26 cellular contexts compared by ENCODE assay signal in the genomic region with DNA sequence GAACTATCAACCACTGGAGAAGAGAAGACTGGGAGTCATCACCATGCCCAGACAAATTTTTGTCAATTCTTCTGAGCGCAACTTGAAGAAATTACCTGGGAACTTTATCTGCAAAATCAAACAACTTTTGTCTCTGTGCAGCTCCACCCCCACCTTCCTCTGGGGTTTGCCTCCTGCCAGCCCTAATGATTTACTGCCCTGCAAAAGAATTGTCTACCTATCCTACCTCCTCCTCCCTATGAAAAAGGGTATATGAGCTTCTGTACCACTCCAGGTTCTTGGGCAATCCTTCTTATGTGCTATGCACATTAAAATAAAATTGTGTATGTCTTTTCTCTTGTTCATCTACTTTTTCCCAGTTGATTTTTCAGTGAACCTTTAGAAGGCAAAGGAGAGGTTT.
DNase-seq lines count a peak whose midpoint lies in the region; ATAC-seq, FAIRE-seq and TF ChIP-seq lines count a peak whose summit lies in the region.
"Had no signal": no experiment of that assay in that cellular context is flagged by ENCODE, and none has a peak within 500 bp of the region (broad histone marks: within the 10 kb centered on the region; RNA-seq: fewer than 3 reads in every experiment).

No MANE protein-coding gene starts in this region.

- BruUV-seq in K562 (replicated peaks; lab: Mats Ljungman, UMichigan), result no TSS peak

- no peaks in the 10 kb centered on the region for H4K20me1 ChIP-seq in K562 (replicated peaks; ENCODE audit: control insufficient read depth, insufficient read depth, low read length)
- H4K20me1 ChIP-seq: BLaER1 had no signal

- H3K27ac ChIP-seq in K562 (ENCODE audit: extremely low read depth, low read depth, low read length), result no peak overlapping the region
- H3K27ac ChIP-seq: BLaER1 had no signal

- intact Hi-C loops in K562 (cut with micrococcal nuclease) (no loop called here), mucosa of descending colon (cut with DNase I, micrococcal nuclease) (no loop called here)

- no peak for TF ChIP-seq EP300 in K562 (IDR thresholded peaks at IDR 0.05; ENCODE audit: low read length)

- no peak overlapping the region for H3K4me3 Mint-ChIP-seq in progenitor cell of endocrine pancreas (ENCODE audit: low read depth)
- H3K4me3 Mint-ChIP-seq: CD14-positive monocyte; CD4-positive, alpha-beta memory T cell; CD4-positive, CD25-positive, alpha-beta regulatory T cell; CD8-positive, alpha-beta memory T cell had no signal

- peaks cover 8% of the 10 kb centered on the region for H3K9me3 Mint-ChIP-seq in progenitor cell of endocrine pancreas (ENCODE audit: low read depth)
- H3K9me3 Mint-ChIP-seq: CD4-positive, alpha-beta memory T cell had no signal

- CTCF ChIA-PET in K562 (lab: Yijun Ruan, JAX; ENCODE audit: low intra/inter-chr PET ratio), result no interaction called here

- no peaks in the 10 kb centered on the region for H3K4me1 Mint-ChIP-seq in progenitor cell of endocrine pancreas (ENCODE audit: low read depth)
- H3K4me1 Mint-ChIP-seq: CD14-positive monocyte; CD4-positive, alpha-beta memory T cell; CD4-positive, CD25-positive, alpha-beta regulatory T cell; CD8-positive, alpha-beta memory T cell had no signal

- FAIRE-seq in K562 (lab: Jason Lieb, UNC), result no peak
- FAIRE-seq: A204.1, GM12878, GM12892, GM18507 had no signal

- POLR2A ChIA-PET in K562 (lab: Yijun Ruan, JAX), result interaction anchor here (0.7 to 1.8 kb wide), 3 partner anchors 13 to 310 kb away, joined by 3 to 4 read pairs (median 3); a partner anchor contains a TSS

- TF ChIP-seq CTCF in K562 (IDR thresholded peaks at IDR 0.05 in 2 of 3, conservative IDR thresholded peaks at IDR 0.05 in 1 of 3; ENCODE audit: insufficient read depth in 2 of 3, low read depth in 1 of 3, low read length in 3 of 3) (no peak), progenitor cell of endocrine pancreas (IDR thresholded peaks at IDR 0.05; ENCODE audit: unreplicated experiment) (no peak), mucosa of descending colon (IDR thresholded peaks at IDR 0.05) (no peak)

- TF ChIP-seq POLR2A in K562 (conservative IDR thresholded peaks at IDR 0.05), result no peak

- H3K36me3 ChIP-seq in K562 (ENCODE audit: control insufficient read depth, insufficient read depth, low read length) (no peaks in the 10 kb centered on the region), mucosa of descending colon (ENCODE audit: low read depth) (no peaks in the 10 kb centered on the region)
- H3K36me3 ChIP-seq: BE2C, BLaER1 had no signal

- H3K36me3 Mint-ChIP-seq in progenitor cell of endocrine pancreas (ENCODE audit: insufficient read depth), result no peaks in the 10 kb centered on the region
- H3K36me3 Mint-ChIP-seq: CD14-positive monocyte; CD4-positive, alpha-beta memory T cell; CD4-positive, CD25-positive, alpha-beta regulatory T cell; CD8-positive, alpha-beta memory T cell had no signal

- H3K4me3 ChIP-seq in K562 (no peak overlapping the region), mucosa of descending colon (no peak overlapping the region)
- H3K4me3 ChIP-seq: BLaER1, GM12878 had no signal

- no peak overlapping the region for H3K9ac ChIP-seq in K562 (ENCODE audit: insufficient read depth in 1 of 2, low read depth in 2 of 2, low read length in 2 of 2)
- H3K9ac ChIP-seq: BLaER1 had no signal

- H3K4me2 ChIP-seq in K562 (ENCODE audit: insufficient read depth, low read length), result no peak overlapping the region
- H3K4me2 ChIP-seq: BLaER1 had no signal

- H3K27me3 Mint-ChIP-seq in progenitor cell of endocrine pancreas, result peaks cover 15% of the 10 kb centered on the region

- H3K9me1 ChIP-seq in K562 (ENCODE audit: control insufficient read depth, insufficient read depth, low read length), result no peaks in the 10 kb centered on the region

- H3K79me2 ChIP-seq in K562 (ENCODE audit: control insufficient read depth, insufficient read depth, low read length), result no peaks in the 10 kb centered on the region

- no peaks in the 10 kb centered on the region for H3K9me3 ChIP-seq in K562 (replicated peaks; ENCODE audit: control insufficient read depth, insufficient read depth, low read depth, low read length)
- no peaks in the 10 kb centered on the region for H3K9me3 ChIP-seq in mucosa of descending colon
- H3K9me3 ChIP-seq: BE2C had no signal

- no peak overlapping the region for H2AFZ ChIP-seq in K562 (ENCODE audit: low read depth, low read length)

- in situ Hi-C loops in K562 (cut with MboI), result no loop called here

- no peak for TF ChIP-seq RAD21 in K562 (CRISPR knock-in tag; conservative IDR thresholded peaks at IDR 0.05 in 1 of 2, IDR thresholded peaks at IDR 0.05 in 1 of 2)

- 5% methylated on average over 1 of the region's 1 CpG for WGBS in K562 (ENCODE audit: insufficient coverage, low coverage, missing lambda C conversion rate)

- ATAC-seq in K562 (no peak), HG02840 (IDR thresholded peaks at IDR 0.05; ENCODE audit: low FRiP score, unreplicated experiment) (no peak), mucosa of descending colon (no peak)
- ATAC-seq: GM12878 had no signal

- H3K27me3 ChIP-seq in K562 (ENCODE audit: control insufficient read depth in 2 of 2, insufficient read depth in 2 of 2, low read length in 2 of 2), result peaks cover 2 to 22% of the 10 kb centered on the region in 2 experiments; a peak in 3 of 5 replicates
- H3K27me3 ChIP-seq: BE2C, BLaER1 had no signal

- no peaks in the 10 kb centered on the region for H3K4me1 ChIP-seq in K562 (replicated peaks in 1 of 2; ENCODE audit: control insufficient read depth in 2 of 2, insufficient read depth in 2 of 2, low read length in 2 of 2)
- no peaks in the 10 kb centered on the region for H3K4me1 ChIP-seq in mucosa of descending colon (ENCODE audit: low read depth)
- H3K4me1 ChIP-seq: BE2C, BLaER1 had no signal

- no peak for DNase-seq in K562 (ENCODE audit: extremely low read depth in 1 of 4, low spot score in 3 of 4)
- DNase-seq in progenitor cell of endocrine pancreas (ENCODE audit: low spot score, unreplicated experiment), result no peak
- no peak for DNase-seq in mucosa of descending colon
- no peak for DNase-seq in T-helper 9 cell
- DNase-seq: 8988T; ACHN; BE2C; C1 segment of cervical spinal cord; CD4-positive, alpha-beta memory T cell; CD4-positive, CD25-positive, alpha-beta regulatory T cell; CD8-positive, alpha-beta memory T cell; COR-L47; DMS 273 treated with DMSO at 0.1 percent for 48 hours; DMS153; DMS53; DMS79; DND-41; EL; GDM1 had no signal

- peak overlapping the region; percentile 30 for H3K27ac Mint-ChIP-seq in progenitor cell of endocrine pancreas
- H3K27ac Mint-ChIP-seq: CD4-positive, alpha-beta memory T cell; CD4-positive, CD25-positive, alpha-beta regulatory T cell; CD8-positive, alpha-beta memory T cell had no signal

TF ChIP-seq in K562, 482 proteins besides CTCF, POLR2A, EP300 and RAD21 (continues in another document):
- TF ChIP-seq, protein P1, sequence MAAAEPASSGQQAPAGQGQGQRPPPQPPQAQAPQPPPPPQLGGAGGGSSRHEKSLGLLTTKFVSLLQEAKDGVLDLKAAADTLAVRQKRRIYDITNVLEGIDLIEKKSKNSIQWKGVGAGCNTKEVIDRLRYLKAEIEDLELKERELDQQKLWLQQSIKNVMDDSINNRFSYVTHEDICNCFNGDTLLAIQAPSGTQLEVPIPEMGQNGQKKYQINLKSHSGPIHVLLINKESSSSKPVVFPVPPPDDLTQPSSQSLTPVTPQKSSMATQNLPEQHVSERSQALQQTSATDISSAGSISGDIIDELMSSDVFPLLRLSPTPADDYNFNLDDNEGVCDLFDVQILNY (CRISPR knock-in tag; IDR thresholded peaks at IDR 0.05), result no peak
- TF ChIP-seq, protein P2, sequence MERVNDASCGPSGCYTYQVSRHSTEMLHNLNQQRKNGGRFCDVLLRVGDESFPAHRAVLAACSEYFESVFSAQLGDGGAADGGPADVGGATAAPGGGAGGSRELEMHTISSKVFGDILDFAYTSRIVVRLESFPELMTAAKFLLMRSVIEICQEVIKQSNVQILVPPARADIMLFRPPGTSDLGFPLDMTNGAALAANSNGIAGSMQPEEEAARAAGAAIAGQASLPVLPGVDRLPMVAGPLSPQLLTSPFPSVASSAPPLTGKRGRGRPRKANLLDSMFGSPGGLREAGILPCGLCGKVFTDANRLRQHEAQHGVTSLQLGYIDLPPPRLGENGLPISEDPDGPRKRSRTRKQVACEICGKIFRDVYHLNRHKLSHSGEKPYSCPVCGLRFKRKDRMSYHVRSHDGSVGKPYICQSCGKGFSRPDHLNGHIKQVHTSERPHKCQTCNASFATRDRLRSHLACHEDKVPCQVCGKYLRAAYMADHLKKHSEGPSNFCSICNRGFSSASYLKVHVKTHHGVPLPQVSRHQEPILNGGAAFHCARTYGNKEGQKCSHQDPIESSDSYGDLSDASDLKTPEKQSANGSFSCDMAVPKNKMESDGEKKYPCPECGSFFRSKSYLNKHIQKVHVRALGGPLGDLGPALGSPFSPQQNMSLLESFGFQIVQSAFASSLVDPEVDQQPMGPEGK (CRISPR knock-in tag; IDR thresholded peaks at IDR 0.05; ENCODE audit: borderline replicate concordance), result no peak
- TF ChIP-seq MEIS2 (IDR thresholded peaks at IDR 0.05; ENCODE audit: partially characterized antibody) (peak; percentile 22), ESRRA (IDR thresholded peaks at IDR 0.05; ENCODE audit: borderline replicate concordance, low read depth) (no peak), MXI1 (IDR thresholded peaks at IDR 0.05; ENCODE audit: low read depth, low read length) (no peak), ZNF584 (CRISPR knock-in tag; IDR thresholded peaks at IDR 0.05; ENCODE audit: low read depth) (no peak), ZNF830 (CRISPR knock-in tag; IDR thresholded peaks at IDR 0.05) (no peak), EZH2 (IDR thresholded peaks at IDR 0.05; ENCODE audit: borderline replicate concordance, low read depth, low read length) (no peak)
- TF ChIP-seq, protein P3, sequence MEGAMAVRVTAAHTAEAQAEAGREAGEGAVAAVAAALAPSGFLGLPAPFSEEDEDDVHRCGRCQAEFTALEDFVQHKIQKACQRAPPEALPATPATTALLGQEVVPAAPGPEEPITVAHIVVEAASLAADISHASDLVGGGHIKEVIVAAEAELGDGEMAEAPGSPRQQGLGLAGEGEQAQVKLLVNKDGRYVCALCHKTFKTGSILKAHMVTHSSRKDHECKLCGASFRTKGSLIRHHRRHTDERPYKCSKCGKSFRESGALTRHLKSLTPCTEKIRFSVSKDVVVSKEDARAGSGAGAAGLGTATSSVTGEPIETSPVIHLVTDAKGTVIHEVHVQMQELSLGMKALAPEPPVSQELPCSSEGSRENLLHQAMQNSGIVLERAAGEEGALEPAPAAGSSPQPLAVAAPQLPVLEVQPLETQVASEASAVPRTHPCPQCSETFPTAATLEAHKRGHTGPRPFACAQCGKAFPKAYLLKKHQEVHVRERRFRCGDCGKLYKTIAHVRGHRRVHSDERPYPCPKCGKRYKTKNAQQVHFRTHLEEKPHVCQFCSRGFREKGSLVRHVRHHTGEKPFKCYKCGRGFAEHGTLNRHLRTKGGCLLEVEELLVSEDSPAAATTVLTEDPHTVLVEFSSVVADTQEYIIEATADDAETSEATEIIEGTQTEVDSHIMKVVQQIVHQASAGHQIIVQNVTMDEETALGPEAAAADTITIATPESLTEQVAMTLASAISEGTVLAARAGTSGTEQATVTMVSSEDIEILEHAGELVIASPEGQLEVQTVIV (CRISPR knock-in tag; IDR thresholded peaks at IDR 0.05; ENCODE audit: borderline replicate concordance), result no peak
